Comparison of ENCODE assay signal across 10 cellular contexts in the genomic region with DNA sequence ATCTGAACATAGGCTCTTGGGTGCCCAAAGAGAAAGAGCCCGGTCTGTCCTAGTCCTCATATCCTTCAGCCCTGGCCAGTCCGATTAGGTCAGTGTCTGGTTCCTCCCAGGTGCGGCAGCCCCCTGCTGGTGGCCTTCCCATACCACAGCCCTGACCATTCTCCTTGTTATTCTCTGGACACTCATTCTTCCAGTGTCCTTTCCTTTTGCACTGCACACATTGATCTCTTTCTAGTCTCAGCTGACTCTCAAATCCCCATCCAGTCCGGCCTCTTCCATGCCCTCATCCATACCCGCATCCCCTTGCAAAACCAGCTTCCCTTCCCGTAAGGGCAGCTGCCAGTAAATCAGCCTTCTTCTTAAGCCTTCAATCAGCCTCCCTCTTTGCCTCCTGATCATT.
A peak's percentile ranks its signal among the peaks of the same experiment; 100 is the strongest.
DNase-seq lines count a peak whose midpoint lies in the region; ATAC-seq and TF ChIP-seq lines count a peak whose summit lies in the region.
"Had no signal": no experiment of that assay in that cellular context is flagged by ENCODE, and none has a peak within 500 bp of the region (broad histone marks: within the 10 kb centered on the region; RNA-seq: fewer than 3 reads in every experiment).

No MANE protein-coding gene starts in this region.

- no peak for ATAC-seq in activated naive CD8-positive, alpha-beta T cell treated with anti-CD3 and anti-CD28 coated beads, Interleukin-2, amount 50 U/mL, for 24 hours
- ATAC-seq in HG03108 (IDR thresholded peaks at IDR 0.05; ENCODE audit: unreplicated experiment), result no peak
- no peak for ATAC-seq in GM21528 (IDR thresholded peaks at IDR 0.05; ENCODE audit: low FRiP score, unreplicated experiment)

- no peaks in the 10 kb centered on the region for H3K36me3 ChIP-seq in osteoblast (ENCODE audit: insufficient read depth, low read length)
- no peaks in the 10 kb centered on the region for H3K36me3 ChIP-seq in tibial artery

- H3K27ac ChIP-seq in osteoblast (ENCODE audit: low read depth, low read length) (no peak overlapping the region), tibial artery (no peak overlapping the region)

- no peaks in the 10 kb centered on the region for H4K20me1 ChIP-seq in osteoblast (ENCODE audit: insufficient read depth, low read length)

- no peak overlapping the region for H3K4me2 ChIP-seq in osteoblast (ENCODE audit: insufficient read depth, low read length)

- no peaks in the 10 kb centered on the region for H3K79me2 ChIP-seq in osteoblast (ENCODE audit: insufficient read depth, low read length)

- H3K4me1 ChIP-seq in osteoblast (ENCODE audit: insufficient read depth, low read length), result no peaks in the 10 kb centered on the region
- H3K4me1 ChIP-seq in tibial artery, result peaks cover 0 to 2% (median 0%) of the 10 kb centered on the region in 4 donors

- DNase-seq in DMS 273 (lab: John Stamatoyannopoulos, UW; ENCODE audit: unreplicated experiment), result peak; percentile 7
- DNase-seq in DMS 273 treated with DMSO at 0.1 percent for 48 hours (lab: John Stamatoyannopoulos, UW), result no peak
- peak; percentile 5 for DNase-seq in HT1080 (ENCODE audit: low read depth)
- peak; percentile 6 for DNase-seq in activated naive CD8-positive, alpha-beta T cell treated with anti-CD3 and anti-CD28 coated beads, Interleukin-2, amount 50 U/mL, for 24 hours
- DNase-seq in osteoblast (ENCODE audit: insufficient read length, low spot score, missing footprints), result no peak
- DNase-seq in tibial artery, result no peak
- DNase-seq: 8988T, mesenchymal stem cell had no signal

- peaks cover 37% of the 10 kb centered on the region for H3K4me1 Mint-ChIP-seq in activated naive CD8-positive, alpha-beta T cell treated with anti-CD3 and anti-CD28 coated beads, Interleukin-2, amount 50 U/mL, for 24 hours

- intact Hi-C loops in tibial artery (cut with DNase I; ENCODE audit: low total_unique reads), result no loop called here

- no peak overlapping the region for H2AFZ ChIP-seq in osteoblast (ENCODE audit: low read length)

- H3K9me3 ChIP-seq in osteoblast (ENCODE audit: low read depth, low read length) (no peaks in the 10 kb centered on the region), tibial artery (no peaks in the 10 kb centered on the region)

- no peaks in the 10 kb centered on the region for H3K36me3 Mint-ChIP-seq in activated naive CD8-positive, alpha-beta T cell treated with anti-CD3 and anti-CD28 coated beads, Interleukin-2, amount 50 U/mL, for 24 hours (ENCODE audit: low read depth)

- H3K27me3 ChIP-seq in osteoblast (ENCODE audit: insufficient read depth, low read length), result no peaks in the 10 kb centered on the region
- H3K27me3 ChIP-seq in tibial artery, result peaks cover 0 to 12% of the 10 kb centered on the region in 2 donors

- H3K4me3 ChIP-seq in osteoblast (ENCODE audit: insufficient read depth, low read length) (no peak overlapping the region), tibial artery (no peak overlapping the region)

- H3K9me3 Mint-ChIP-seq in activated naive CD8-positive, alpha-beta T cell treated with anti-CD3 and anti-CD28 coated beads, Interleukin-2, amount 50 U/mL, for 24 hours, result no peaks in the 10 kb centered on the region

- H3K4me3 Mint-ChIP-seq in activated naive CD8-positive, alpha-beta T cell treated with anti-CD3 and anti-CD28 coated beads, Interleukin-2, amount 50 U/mL, for 24 hours, result no peak overlapping the region

- no peaks in the 10 kb centered on the region for H3K27me3 Mint-ChIP-seq in activated naive CD8-positive, alpha-beta T cell treated with anti-CD3 and anti-CD28 coated beads, Interleukin-2, amount 50 U/mL, for 24 hours

- TF ChIP-seq CTCF in osteoblast (IDR thresholded peaks at IDR 0.05; ENCODE audit: extremely low read depth, low read depth, low read length) (peak; percentile 29), tibial artery (IDR thresholded peaks at IDR 0.05) (no peak)

- H3K27ac Mint-ChIP-seq in activated naive CD8-positive, alpha-beta T cell treated with anti-CD3 and anti-CD28 coated beads, Interleukin-2, amount 50 U/mL, for 24 hours, result no peak overlapping the region

Comparison
In these comparisons a context has a peak if more than half of its experiments do, and no peak if none do; other contexts are left out.
1. DNase-seq: peak in DMS 273 (single experiment), HT1080 (single experiment) and activated naive CD8-positive, alpha-beta T cell treated with anti-CD3 and anti-CD28 coated beads, Interleukin-2, amount 50 U/mL, for 24 hours (single experiment); none in DMS 273 treated with DMSO at 0.1 percent for 48 hours (single experiment), osteoblast (single experiment) and tibial artery (0 of 2).